ENCODE assay signal across 8 cellular contexts in genomic region chr5:173451031-173451430, GRCh38.
DNase-seq lines count a peak whose midpoint lies in the region; ATAC-seq lines count a peak whose summit lies in the region.

No MANE protein-coding gene starts in this region.

- H3K9me2 ChIP-seq in Karpas-422 (replicated peaks; ENCODE audit: insufficient read depth, low read length), result no peaks in the 10 kb centered on the region

- no peaks in the 10 kb centered on the region for H3K36me3 ChIP-seq in Karpas-422 (ENCODE audit: insufficient read depth, low read length)
- no peaks in the 10 kb centered on the region for H3K36me3 ChIP-seq in skeletal muscle tissue (ENCODE audit: control insufficient read depth in 3 of 3, insufficient read depth in 3 of 3, low read length in 3 of 3)

- H3K4me2 ChIP-seq in Karpas-422 (ENCODE audit: low read depth, low read length, poor library complexity, severe bottlenecking), result no peak overlapping the region

- H3K27me3 ChIP-seq in Karpas-422 (ENCODE audit: low read length) (no peaks in the 10 kb centered on the region), skeletal muscle tissue (ENCODE audit: control insufficient read depth in 3 of 3, insufficient read depth in 3 of 3, low read length in 3 of 3) (no peaks in the 10 kb centered on the region)

- H3K27ac Mint-ChIP-seq in activated CD8-positive, alpha-beta memory T cell treated with anti-CD3 and anti-CD28 coated beads, Interleukin-2, amount 10 ng/mL, durations not matched to agents 7 days and 5 days, result no peak overlapping the region

- CTCF ChIA-PET in activated CD8-positive, alpha-beta memory T cell treated with anti-CD3 and anti-CD28 coated beads, Interleukin-2, amount 10 ng/mL, durations not matched to agents 7 days and 5 days (lab: Charles Lee), result interaction anchor here (2.8 kb wide), 1 partner anchor 122 kb away, joined by 6 read pairs; no protein-coding TSS in a partner anchor

- H3K36me3 Mint-ChIP-seq in activated CD8-positive, alpha-beta memory T cell treated with anti-CD3 and anti-CD28 coated beads, Interleukin-2, amount 10 ng/mL, durations not matched to agents 7 days and 5 days, result no peaks in the 10 kb centered on the region

- H4K20me1 ChIP-seq in Karpas-422 (ENCODE audit: insufficient read depth, low read depth, low read length), result no peaks in the 10 kb centered on the region

- H3K27me3 Mint-ChIP-seq in activated CD8-positive, alpha-beta memory T cell treated with anti-CD3 and anti-CD28 coated beads, Interleukin-2, amount 10 ng/mL, durations not matched to agents 7 days and 5 days, result no peaks in the 10 kb centered on the region

- H3K27ac ChIP-seq in Karpas-422 (ENCODE audit: low read length) (no peak overlapping the region), skeletal muscle tissue (ENCODE audit: low read depth, low read length) (peak overlapping the region; percentile 79)

- no peak for DNase-seq in activated CD8-positive, alpha-beta memory T cell treated with anti-CD3 and anti-CD28 coated beads, Interleukin-2, amount 10 ng/mL, durations not matched to agents 7 days and 5 days
- no peak for DNase-seq in activated CD8-positive, alpha-beta memory T cell treated with anti-CD3 and anti-CD28 coated beads for 24 hours
- DNase-seq in Karpas-422 (peak; percentile 75), dermis blood vessel endothelial cell (peak; percentile 36)
- no peak for DNase-seq in stimulated activated naive CD8-positive, alpha-beta T cell treated with anti-CD3 and anti-CD28 coated beads, Interleukin-15, Interleukin-2, amounts not matched to agents 100 U/mL and 50 U/mL, for 24 hours

- H3K9me3 ChIP-seq in Karpas-422 (ENCODE audit: low read length) (no peaks in the 10 kb centered on the region), skeletal muscle tissue (ENCODE audit: control insufficient read depth in 3 of 3, low read length in 3 of 3) (no peaks in the 10 kb centered on the region)

- H2AFZ ChIP-seq in Karpas-422 (ENCODE audit: low read length), result peak overlapping the region; percentile 76

- H3K4me1 ChIP-seq in Karpas-422 (ENCODE audit: low read length) (no peaks in the 10 kb centered on the region), skeletal muscle tissue (ENCODE audit: control insufficient read depth in 3 of 3, insufficient read depth in 3 of 3, low read length in 3 of 3) (peaks cover 7 to 38% (median 34%) of the 10 kb centered on the region in 3 donors)

- H3K4me3 ChIP-seq in Karpas-422 (ENCODE audit: low read length), result no peak overlapping the region
- H3K4me3 ChIP-seq in skeletal muscle tissue (ENCODE audit: low read length in 3 of 3), result no peak overlapping the region

- H3K4me3 Mint-ChIP-seq in activated CD8-positive, alpha-beta memory T cell treated with anti-CD3 and anti-CD28 coated beads, Interleukin-2, amount 10 ng/mL, durations not matched to agents 7 days and 5 days, result no peak overlapping the region

- no peaks in the 10 kb centered on the region for H3K79me2 ChIP-seq in Karpas-422 (ENCODE audit: low read length)

- no peaks in the 10 kb centered on the region for H3K4me1 Mint-ChIP-seq in activated CD8-positive, alpha-beta memory T cell treated with anti-CD3 and anti-CD28 coated beads, Interleukin-2, amount 10 ng/mL, durations not matched to agents 7 days and 5 days

- H3K9ac ChIP-seq in Karpas-422 (ENCODE audit: low read length), result no peak overlapping the region
- no peak overlapping the region for H3K9ac ChIP-seq in skeletal muscle tissue (ENCODE audit: low read depth in 1 of 3, low read length in 3 of 3)

- peak; percentile 42 for ATAC-seq in activated CD8-positive, alpha-beta memory T cell treated with anti-CD3 and anti-CD28 coated beads, Interleukin-2, amount 10 ng/mL, durations not matched to agents 7 days and 5 days
- ATAC-seq in GM18517 (IDR thresholded peaks at IDR 0.05; ENCODE audit: unreplicated experiment) (no peak), GM19455 (IDR thresholded peaks at IDR 0.05; ENCODE audit: unreplicated experiment) (no peak)
- ATAC-seq in stimulated activated naive CD8-positive, alpha-beta T cell treated with anti-CD3 and anti-CD28 coated beads, Interleukin-15, Interleukin-2, amounts not matched to agents 100 U/mL and 50 U/mL, for 24 hours, result no peak

- H3K9me3 Mint-ChIP-seq in activated CD8-positive, alpha-beta memory T cell treated with anti-CD3 and anti-CD28 coated beads, Interleukin-2, amount 10 ng/mL, durations not matched to agents 7 days and 5 days (ENCODE audit: low read depth), result no peaks in the 10 kb centered on the region

Comparison
In these comparisons a context has a peak if more than half of its experiments do, and no peak if none do; other contexts are left out.
1. DNase-seq: peak in Karpas-422 (single experiment) and dermis blood vessel endothelial cell (single experiment); none in activated CD8-positive, alpha-beta memory T cell treated with anti-CD3 and anti-CD28 coated beads, Interleukin-2, amount 10 ng/mL, durations not matched to agents 7 days and 5 days (single experiment), activated CD8-positive, alpha-beta memory T cell treated with anti-CD3 and anti-CD28 coated beads for 24 hours (single experiment) and stimulated activated naive CD8-positive, alpha-beta T cell treated with anti-CD3 and anti-CD28 coated beads, Interleukin-15, Interleukin-2, amounts not matched to agents 100 U/mL and 50 U/mL, for 24 hours (single experiment).